7 cellular contexts compared by ENCODE assay signal in the genomic region with DNA sequence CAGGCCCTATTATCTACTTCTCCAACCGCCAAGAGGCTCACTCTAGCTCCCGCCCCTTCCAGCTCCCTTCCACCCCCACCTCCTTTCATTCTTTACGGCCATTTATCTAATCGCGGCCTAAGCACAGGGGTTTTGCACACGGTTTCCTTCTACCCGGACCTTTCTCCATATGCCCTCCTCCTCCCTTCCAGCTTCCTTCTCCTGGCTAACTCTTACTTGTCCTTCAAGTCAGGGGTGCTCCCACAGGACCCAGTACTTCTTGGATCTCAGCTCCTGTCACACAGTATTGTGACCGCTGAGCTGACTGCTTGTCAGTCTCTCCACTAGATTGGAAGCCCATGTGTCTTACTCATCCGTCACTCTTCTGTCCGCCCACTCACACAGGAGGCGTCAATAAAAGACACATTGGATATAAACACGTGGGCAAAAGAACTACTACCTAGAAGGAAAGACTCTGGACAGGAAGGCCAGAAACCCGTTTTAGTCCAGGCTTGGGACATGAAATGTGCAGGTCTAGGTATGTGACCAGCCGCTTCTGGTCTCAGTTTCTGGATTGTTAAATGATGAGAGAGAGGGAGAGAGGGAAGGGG. TPM values are rescaled to one million over a fixed set of nuclear protein-coding genes. Genes with fewer than 3 reads are reported as not detected.
DNase-seq lines count a peak whose midpoint lies in the region; ATAC-seq and TF ChIP-seq lines count a peak whose summit lies in the region.

No MANE protein-coding gene starts in this region.

- BruUV-seq in Caco-2 (replicated peaks; lab: Mats Ljungman, UMichigan), result no TSS peak

- peaks cover 8% of the 10 kb centered on the region for H3K4me1 Mint-ChIP-seq in Caco-2 (ENCODE audit: low read depth, unreplicated experiment)
- peaks cover 14% of the 10 kb centered on the region for H3K4me1 Mint-ChIP-seq in activated T-helper 1 cell treated with anti-CD3 and anti-CD28 coated beads, Interleukin-12 subunit alpha, Interleukin-12 subunit beta, Interleukin-2, Interleukin-4 antibody, amounts not matched to agents 30 ng/mL and 10 ng/mL and 1 ng/mL, durations not matched to agents 14 hours and 24 hours and 36 hours (ENCODE audit: low read depth)
- peaks cover 5 to 8% (median 7%) of the 10 kb centered on the region in 3 donors for H3K4me1 Mint-ChIP-seq in naive B cell

- no peak overlapping the region for H3K27ac ChIP-seq in HEK293 (ENCODE audit: extremely low read depth, low read depth, low read length)
- no peak overlapping the region for H3K27ac ChIP-seq in gastroesophageal sphincter

- H3K4me3 ChIP-seq in Caco-2 (ENCODE audit: low read depth, low read length) (no peak overlapping the region), HEK293 (ENCODE audit: low read depth, low read length) (no peak overlapping the region), gastroesophageal sphincter (peak overlapping the region in 1 of 2 donors; percentile 60)

- intact Hi-C loops in Caco-2 (cut with micrococcal nuclease; ENCODE audit: unreplicated experiment), result loop anchor here (1.0 to 10.0 kb wide), 9 partner anchors 197 to 928 kb away; no protein-coding TSS in a partner anchor
- intact Hi-C loops in activated T-helper 1 cell treated with anti-CD3 and anti-CD28 coated beads, Interleukin-12 subunit alpha, Interleukin-12 subunit beta, Interleukin-2, Interleukin-4 antibody, amounts not matched to agents 30 ng/mL and 10 ng/mL and 1 ng/mL, durations not matched to agents 14 hours and 24 hours and 36 hours (cut with micrococcal nuclease), result loop anchor here (1.0 kb wide), 3 partner anchors 197 to 779 kb away; no protein-coding TSS in a partner anchor

- H3K9me3 ChIP-seq in Caco-2 (no peaks in the 10 kb centered on the region), HEK293 (ENCODE audit: control insufficient read depth, insufficient read depth, low read depth, low read length) (no peaks in the 10 kb centered on the region), gastroesophageal sphincter (no peaks in the 10 kb centered on the region)

- TF ChIP-seq CTCF in Caco-2 (IDR thresholded peaks at IDR 0.05; ENCODE audit: insufficient read depth in 1 of 2, low read depth in 1 of 2, low read length in 1 of 2, severe bottlenecking in 1 of 2, unreplicated experiment in 1 of 2) (no peak), HEK293 (tag by site-specific recombination; IDR thresholded peaks at IDR 0.05) (no peak), gastroesophageal sphincter (IDR thresholded peaks at IDR 0.05) (no peak)

- H3K4me1 ChIP-seq in Caco-2 (0 out of 2 replicates have a peak, but pooled peaks cover 3% of the 10 kb centered on the region), HEK293 (ENCODE audit: control insufficient read depth, insufficient read depth, low read length) (no peaks in the 10 kb centered on the region), gastroesophageal sphincter (peaks cover 0 to 17% (median 0%) of the 10 kb centered on the region in 3 donors)

- ATAC-seq in naive B cell (ENCODE audit: low read depth in 2 of 2) (no peak), gastroesophageal sphincter (no peak)

- H3K27me3 ChIP-seq in Caco-2 (replicated peaks; ENCODE audit: control insufficient read depth, insufficient read depth, low read length), result no peaks in the 10 kb centered on the region
- H3K27me3 ChIP-seq in gastroesophageal sphincter, result no peaks in the 10 kb centered on the region

- H3K4me3 Mint-ChIP-seq in Caco-2 (ENCODE audit: unreplicated experiment) (peak overlapping the region; percentile 79), naive B cell (peak overlapping the region; percentile 57 to 99 (median 97))
- H3K4me3 Mint-ChIP-seq in activated T-helper 1 cell treated with anti-CD3 and anti-CD28 coated beads, Interleukin-12 subunit alpha, Interleukin-12 subunit beta, Interleukin-2, Interleukin-4 antibody, amounts not matched to agents 30 ng/mL and 10 ng/mL and 1 ng/mL, durations not matched to agents 14 hours and 24 hours and 36 hours, result peak overlapping the region; percentile 35

- POLR2A ChIA-PET in Caco-2 (lab: Charles Lee), result no interaction called here
- POLR2A ChIA-PET in HEK293 (lab: Yijun Ruan, JAX), result interaction anchor here (0.7 kb wide), 1 partner anchor 894 kb away, joined by 6 read pairs; no protein-coding TSS in a partner anchor

- H3K36me3 ChIP-seq in Caco-2 (ENCODE audit: control insufficient read depth, insufficient read depth, low read length) (no peaks in the 10 kb centered on the region), HEK293 (ENCODE audit: control insufficient read depth in 2 of 2, insufficient read depth in 1 of 2, low read length in 2 of 2) (no peaks in the 10 kb centered on the region), gastroesophageal sphincter (no peaks in the 10 kb centered on the region)

- 61 to 65% methylated on average over 10 to 11 of the region's 14 CpGs for WGBS in gastroesophageal sphincter (ENCODE audit: low coverage in 1 of 2), 2 donors

- no peak for DNase-seq in Caco-2
- DNase-seq in activated T-helper 1 cell treated with anti-CD3 and anti-CD28 coated beads, Interleukin-12 subunit alpha, Interleukin-12 subunit beta, Interleukin-2, Interleukin-4 antibody, amounts not matched to agents 30 ng/mL and 10 ng/mL and 1 ng/mL, durations not matched to agents 14 hours and 24 hours and 36 hours (ENCODE audit: low spot score), result no peak
- no peak for DNase-seq in naive B cell
- no peak for DNase-seq in SKM-1 (lab: John Stamatoyannopoulos, UW; ENCODE audit: unreplicated experiment)
- no peak for DNase-seq in NK-92 treated with Interleukin-12 subunit alpha and Interleukin-12 subunit beta, amount 100 ng/mL, for 24 hours (lab: John Stamatoyannopoulos, UW)

- H3K9me3 Mint-ChIP-seq in Caco-2 (ENCODE audit: unreplicated experiment) (no peaks in the 10 kb centered on the region), naive B cell (no peaks in the 10 kb centered on the region)
- H3K9me3 Mint-ChIP-seq in activated T-helper 1 cell treated with anti-CD3 and anti-CD28 coated beads, Interleukin-12 subunit alpha, Interleukin-12 subunit beta, Interleukin-2, Interleukin-4 antibody, amounts not matched to agents 30 ng/mL and 10 ng/mL and 1 ng/mL, durations not matched to agents 14 hours and 24 hours and 36 hours, result no peaks in the 10 kb centered on the region

- CTCF ChIA-PET in Caco-2 (lab: Charles Lee) (interaction anchor here (0.5 to 2.1 kb wide), 19 partner anchors 9 to 969 kb away, joined by 3 to 29 read pairs (median 4); a partner anchor contains a TSS), HEK293 (lab: Yijun Ruan, JAX) (interaction anchor here (0.5 to 3.5 kb wide), 30 partner anchors 9 to 1117 kb away, joined by 3 to 17 read pairs (median 3); no protein-coding TSS in a partner anchor)

- H3K27ac Mint-ChIP-seq in Caco-2 (ENCODE audit: unreplicated experiment) (peak overlapping the region; percentile 39), naive B cell (peak overlapping the region in 1 of 6 donors; percentile 79)
- H3K27ac Mint-ChIP-seq in activated T-helper 1 cell treated with anti-CD3 and anti-CD28 coated beads, Interleukin-12 subunit alpha, Interleukin-12 subunit beta, Interleukin-2, Interleukin-4 antibody, amounts not matched to agents 30 ng/mL and 10 ng/mL and 1 ng/mL, durations not matched to agents 14 hours and 24 hours and 36 hours, result no peak overlapping the region

- H3K27me3 Mint-ChIP-seq in Caco-2 (ENCODE audit: insufficient read depth, unreplicated experiment) (no peaks in the 10 kb centered on the region), naive B cell (peaks cover 28 to 43% (median 30%) of the 10 kb centered on the region in 3 donors)
- H3K27me3 Mint-ChIP-seq in activated T-helper 1 cell treated with anti-CD3 and anti-CD28 coated beads, Interleukin-12 subunit alpha, Interleukin-12 subunit beta, Interleukin-2, Interleukin-4 antibody, amounts not matched to agents 30 ng/mL and 10 ng/mL and 1 ng/mL, durations not matched to agents 14 hours and 24 hours and 36 hours (ENCODE audit: insufficient read depth), result peaks cover 34% of the 10 kb centered on the region

- H3K36me3 Mint-ChIP-seq in Caco-2 (ENCODE audit: insufficient read depth, unreplicated experiment) (no peaks in the 10 kb centered on the region), naive B cell (no peaks in the 10 kb centered on the region)
- H3K36me3 Mint-ChIP-seq in activated T-helper 1 cell treated with anti-CD3 and anti-CD28 coated beads, Interleukin-12 subunit alpha, Interleukin-12 subunit beta, Interleukin-2, Interleukin-4 antibody, amounts not matched to agents 30 ng/mL and 10 ng/mL and 1 ng/mL, durations not matched to agents 14 hours and 24 hours and 36 hours (ENCODE audit: low read depth), result no peaks in the 10 kb centered on the region

- TF ChIP-seq EP300 in gastroesophageal sphincter (IDR thresholded peaks at IDR 0.05), result no peak

- no peak for TF ChIP-seq POLR2A in gastroesophageal sphincter (IDR thresholded peaks at IDR 0.05)

TF ChIP-seq in HEK293, 187 proteins besides CTCF, POLR2A, EP300 and RAD21:
- TF ChIP-seq KLF1 (tag by site-specific recombination; IDR thresholded peaks at IDR 0.05), result no peak
- TF ChIP-seq ZFHX2 (tag by site-specific recombination; conservative IDR thresholded peaks at IDR 0.05), result 0 out of 2 replicates have a peak, but pooled peaks have one; percentile 12
TF ChIP-seq in HEK293: peak in this region for 1.

RNA-seq across cellular contexts. Expression of a gene that starts 20.3 kb away (rescaled TPM):
- total RNA-seq in Caco-2 (2022) (39.9 and 51.9 TPM in 2 replicates), gastroesophageal sphincter (10 to 100 TPM; 51.4 to 74.4 (median 60.8) TPM)
- total RNA-seq in activated T-helper 1 cell treated with anti-CD3 and anti-CD28 coated beads, Interleukin-12 subunit alpha, Interleukin-12 subunit beta, Interleukin-2, Interleukin-4 antibody, amounts not matched to agents 30 ng/mL and 10 ng/mL and 1 ng/mL, durations not matched to agents 14 hours and 24 hours and 36 hours, result 56.1 and 63.1 TPM in 2 replicates
- 100 to 1,000 TPM in 5 of 6 donors, 10 to 100 TPM in 1; 98.0 to 134 (median 102) TPM for polyA plus RNA-seq in naive B cell (ENCODE audit: low read depth in 6 of 6)

RNA-seq across cellular contexts. Expression of a gene that starts 52.0 kb away (rescaled TPM):
- total RNA-seq in Caco-2 (2022) (2.2 and 4.9 TPM in 2 replicates), gastroesophageal sphincter (10 to 100 TPM in 1 of 4 donors, 1 to 10 TPM in 3; 4.2 to 18.5 (median 7.4) TPM)
- total RNA-seq in activated T-helper 1 cell treated with anti-CD3 and anti-CD28 coated beads, Interleukin-12 subunit alpha, Interleukin-12 subunit beta, Interleukin-2, Interleukin-4 antibody, amounts not matched to agents 30 ng/mL and 10 ng/mL and 1 ng/mL, durations not matched to agents 14 hours and 24 hours and 36 hours, result 2.8 and 2.9 TPM in 2 replicates
- polyA plus RNA-seq in naive B cell (ENCODE audit: low read depth in 6 of 6), result 1 to 10 TPM in 3 of 6 donors, under 1 TPM in 2, not detected in 1; 0.35 to 4.2 (median 1.6) TPM

Comparison
In these comparisons a context has a peak if more than half of its experiments do, and no peak if none do; other contexts are left out.
1. H3K4me3 Mint-ChIP-seq: peak in every context shown above with its lines; median percentile 97 in naive B cell; 79 in Caco-2; 35 in activated T-helper 1 cell treated with anti-CD3 and anti-CD28 coated beads, Interleukin-12 subunit alpha, Interleukin-12 subunit beta, Interleukin-2, Interleukin-4 antibody, amounts not matched to agents 30 ng/mL and 10 ng/mL and 1 ng/mL, durations not matched to agents 14 hours and 24 hours and 36 hours.